In genomic region chr17:57084361-57084801, GRCh38 we compare ENCODE assay signal across 8 cellular contexts. TPM values are rescaled to one million over a fixed set of nuclear protein-coding genes. Genes with fewer than 3 reads are reported as not detected.
DNase-seq lines count a peak whose midpoint lies in the region; ATAC-seq and TF ChIP-seq lines count a peak whose summit lies in the region.

No MANE protein-coding gene starts in this region.

- peak overlapping the region; percentile 88 for H3K4me3 Mint-ChIP-seq in memory B cell

- no peak for DNase-seq in DND-41
- no peak for DNase-seq in astrocyte of the spinal cord (ENCODE audit: low read depth, low spot score)
- no peak for DNase-seq in memory B cell (ENCODE audit: low spot score in 2 of 2)
- no peak for DNase-seq in uterus
- no peak for DNase-seq in left colon
- DNase-seq in central memory CD4-positive, alpha-beta T cell, result no peak

- no peaks in the 10 kb centered on the region for H3K9me3 ChIP-seq in DND-41 (ENCODE audit: insufficient read depth, low read length, severe bottlenecking)
- no peaks in the 10 kb centered on the region for H3K9me3 ChIP-seq in uterus

- in situ Hi-C loops in astrocyte of the spinal cord (cut with HindIII; ENCODE audit: low sequenced_read_pairs), result no loop called here

- peak overlapping the region; percentile 78 for H3K27ac Mint-ChIP-seq in memory B cell

- H3K36me3 ChIP-seq in DND-41 (ENCODE audit: insufficient read depth, low read length) (no peaks in the 10 kb centered on the region; the same call in 1 of the 2 replicates), uterus (no peaks in the 10 kb centered on the region)

- no peak for TF ChIP-seq POLR2A in uterus (IDR thresholded peaks at IDR 0.05)

- no peaks in the 10 kb centered on the region for H3K9me3 Mint-ChIP-seq in memory B cell

- H2AFZ ChIP-seq in DND-41 (ENCODE audit: low read depth, low read length), result peak overlapping the region; percentile 99

- intact Hi-C loops in uterus (cut with DNase I; ENCODE audit: low total_unique reads), result no loop called here
- intact Hi-C loops in left colon (cut with DNase I, micrococcal nuclease), result no loop called here

- ATAC-seq in DND-41 (ENCODE audit: insufficient read depth, low read depth), result peak; percentile 52
- peak; percentile 22 for ATAC-seq in HG03064 (IDR thresholded peaks at IDR 0.05; ENCODE audit: low read depth, unreplicated experiment)
- ATAC-seq in memory B cell (ENCODE audit: low read depth), result peak; percentile 16
- no peak for ATAC-seq in HG03139 (IDR thresholded peaks at IDR 0.05; ENCODE audit: unreplicated experiment)
- no peak for ATAC-seq in left colon

- H3K79me2 ChIP-seq in DND-41 (ENCODE audit: insufficient read depth, low read length), result peaks cover 52% of the 10 kb centered on the region

- H3K4me3 ChIP-seq in DND-41 (ENCODE audit: low read depth in 1 of 2, low read length in 2 of 2) (peak overlapping the region; percentile 58 to 90), astrocyte of the spinal cord (ENCODE audit: low read depth, low read length) (peak overlapping the region; percentile 96), uterus (peak overlapping the region; percentile 79 to 91)

- H3K27me3 ChIP-seq in DND-41 (ENCODE audit: insufficient read depth, low read length, poor library complexity), result no peaks in the 10 kb centered on the region
- no peaks in the 10 kb centered on the region for H3K27me3 ChIP-seq in uterus

- H3K27me3 Mint-ChIP-seq in memory B cell, result no peaks in the 10 kb centered on the region

- H3K27ac ChIP-seq in DND-41 (ENCODE audit: low read length) (peak overlapping the region; percentile 93), uterus (peak overlapping the region; percentile 92 to 95)

- peaks cover 31% of the 10 kb centered on the region; the same call in 1 of the 2 replicates for H4K20me1 ChIP-seq in DND-41 (ENCODE audit: insufficient read depth, low read length)

- peak overlapping the region; percentile 80 for H3K9ac ChIP-seq in DND-41 (ENCODE audit: low read depth, low read length)

- H3K4me2 ChIP-seq in DND-41 (ENCODE audit: insufficient read depth, low read length), result peak overlapping the region; percentile 70

- H3K36me3 Mint-ChIP-seq in memory B cell, result no peaks in the 10 kb centered on the region

- H3K4me1 Mint-ChIP-seq in memory B cell, result peaks cover 21% of the 10 kb centered on the region

- TF ChIP-seq CTCF in DND-41 (IDR thresholded peaks at IDR 0.05; ENCODE audit: borderline replicate concordance, extremely low read depth, low read length, poor library complexity, severe bottlenecking) (no peak), astrocyte of the spinal cord (IDR thresholded peaks at IDR 0.05; ENCODE audit: low read depth, low read length) (no peak), uterus (IDR thresholded peaks at IDR 0.05) (no peak)

- H3K4me1 ChIP-seq in DND-41 (ENCODE audit: insufficient read depth, low read length) (peaks cover 35% of the 10 kb centered on the region), uterus (no peaks in the 10 kb centered on the region)

RNA-seq across cellular contexts. Expression of gene AKAP1, which starts 0.7 kb away (rescaled TPM):
- total RNA-seq in uterus (100 to 1,000 TPM in 1 of 4 donors, 10 to 100 TPM in 2, 1 to 10 TPM in 1; 7.1 to 264 (median 37.4) TPM), left colon (100 to 1,000 TPM; 129 to 145 TPM)

Comparison
In these comparisons a context has a peak if more than half of its experiments do, and no peak if none do; other contexts are left out.
1. ATAC-seq: peak in DND-41 (single experiment), HG03064 (single experiment) and memory B cell (single experiment); none in HG03139 (single experiment) and left colon (single experiment).
2. Peak in every context shown above with its lines, with median percentiles within 50 percentile points of each other: H3K4me3 ChIP-seq.